Comparison of ENCODE assay signal across 2 cellular contexts in the genomic region with DNA sequence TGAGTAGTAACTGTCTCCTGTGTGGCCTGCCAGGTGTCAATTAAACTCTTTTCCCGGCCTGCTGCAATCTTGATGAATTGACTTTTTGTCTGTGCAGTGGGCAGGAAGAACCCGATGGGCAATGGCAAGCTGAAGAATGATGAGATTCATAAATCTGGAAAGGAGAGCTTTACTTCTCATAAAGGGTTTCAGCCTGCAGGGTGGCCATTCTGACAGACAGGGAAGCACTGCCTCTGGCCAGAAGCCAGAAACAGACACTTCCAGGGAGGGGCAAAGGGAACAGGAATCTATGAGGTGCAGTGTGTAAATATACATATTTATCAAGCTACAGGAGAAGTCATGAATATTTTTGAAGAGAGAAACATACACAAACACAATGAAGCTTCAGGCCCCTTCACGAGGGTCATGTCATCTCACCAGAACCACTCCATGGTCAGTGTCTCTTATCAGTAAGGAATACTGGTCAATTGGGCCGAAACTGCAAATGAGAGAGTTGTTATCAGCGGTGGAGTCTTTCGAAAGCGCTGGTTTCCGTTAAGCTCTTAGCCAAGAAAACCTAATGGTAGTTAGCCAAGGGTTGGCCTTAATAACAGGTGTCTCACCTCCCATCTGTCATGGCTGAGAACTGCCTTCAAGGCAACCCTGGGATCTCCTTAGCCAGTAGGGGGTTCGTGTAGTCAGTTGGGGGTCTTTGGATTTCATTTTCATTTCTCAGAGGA.
TF ChIP-seq lines count a peak whose summit lies in the region.

No MANE protein-coding gene starts in this region.

TF ChIP-seq in SK-N-SH, 30 proteins besides CTCF, POLR2A, EP300 and RAD21 (continued from another document):
- TF ChIP-seq, protein P1, sequence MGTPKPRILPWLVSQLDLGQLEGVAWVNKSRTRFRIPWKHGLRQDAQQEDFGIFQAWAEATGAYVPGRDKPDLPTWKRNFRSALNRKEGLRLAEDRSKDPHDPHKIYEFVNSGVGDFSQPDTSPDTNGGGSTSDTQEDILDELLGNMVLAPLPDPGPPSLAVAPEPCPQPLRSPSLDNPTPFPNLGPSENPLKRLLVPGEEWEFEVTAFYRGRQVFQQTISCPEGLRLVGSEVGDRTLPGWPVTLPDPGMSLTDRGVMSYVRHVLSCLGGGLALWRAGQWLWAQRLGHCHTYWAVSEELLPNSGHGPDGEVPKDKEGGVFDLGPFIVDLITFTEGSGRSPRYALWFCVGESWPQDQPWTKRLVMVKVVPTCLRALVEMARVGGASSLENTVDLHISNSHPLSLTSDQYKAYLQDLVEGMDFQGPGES (IDR thresholded peaks at IDR 0.05; ENCODE audit: low read depth, low read length) = no peak
- TF ChIP-seq MAX (IDR thresholded peaks at IDR 0.05; ENCODE audit: low read depth) = no peak
- TF ChIP-seq TAF1 (IDR thresholded peaks at IDR 0.05; ENCODE audit: borderline replicate concordance, low read depth, low read length) = no peak
- TF ChIP-seq GATA2 (CRISPR knock-in tag; IDR thresholded peaks at IDR 0.05) = no peak
- TF ChIP-seq FOXJ3 (CRISPR knock-in tag; IDR thresholded peaks at IDR 0.05) = no peak
- TF ChIP-seq YY1 (IDR thresholded peaks at IDR 0.05; ENCODE audit: low read depth) = no peak
- TF ChIP-seq ZBTB33 (IDR thresholded peaks at IDR 0.05; ENCODE audit: borderline replicate concordance, low read depth) = no peak
- no peak for TF ChIP-seq USF2 (IDR thresholded peaks at IDR 0.05; ENCODE audit: borderline replicate concordance, low read depth, low read length)
- TF ChIP-seq, protein P2, sequence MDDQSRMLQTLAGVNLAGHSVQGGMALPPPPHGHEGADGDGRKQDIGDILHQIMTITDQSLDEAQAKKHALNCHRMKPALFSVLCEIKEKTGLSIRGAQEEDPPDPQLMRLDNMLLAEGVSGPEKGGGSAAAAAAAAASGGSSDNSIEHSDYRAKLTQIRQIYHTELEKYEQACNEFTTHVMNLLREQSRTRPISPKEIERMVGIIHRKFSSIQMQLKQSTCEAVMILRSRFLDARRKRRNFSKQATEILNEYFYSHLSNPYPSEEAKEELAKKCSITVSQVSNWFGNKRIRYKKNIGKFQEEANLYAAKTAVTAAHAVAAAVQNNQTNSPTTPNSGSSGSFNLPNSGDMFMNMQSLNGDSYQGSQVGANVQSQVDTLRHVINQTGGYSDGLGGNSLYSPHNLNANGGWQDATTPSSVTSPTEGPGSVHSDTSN (IDR thresholded peaks at IDR 0.05) = no peak
- no peak for TF ChIP-seq MEF2A (IDR thresholded peaks at IDR 0.05; ENCODE audit: borderline replicate concordance, low read depth)
- no peak for TF ChIP-seq NRF1 (IDR thresholded peaks at IDR 0.05; ENCODE audit: low read depth, low read length)
- TF ChIP-seq POLR2AphosphoS5 (IDR thresholded peaks at IDR 0.05; ENCODE audit: low read depth, low read length) = no peak
- no peak for TF ChIP-seq FOXM1 (IDR thresholded peaks at IDR 0.05; ENCODE audit: low read depth)
- TF ChIP-seq FOSL2 (IDR thresholded peaks at IDR 0.05; ENCODE audit: borderline replicate concordance, low read depth) = no peak
- TF ChIP-seq TCF12 (IDR thresholded peaks at IDR 0.05) = no peak

TF ChIP-seq in SK-N-SH treated with all-trans-retinoic acid at 6 μM for 48 hours, 23 proteins besides CTCF, POLR2A, EP300 and RAD21 (continued from another document):
- TF ChIP-seq CREB5 (CRISPR knock-in tag; IDR thresholded peaks at IDR 0.05; ENCODE audit: low read depth) = no peak
- no peak for TF ChIP-seq CSDC2 (CRISPR knock-in tag; IDR thresholded peaks at IDR 0.05)
TF ChIP-seq in SK-N-SH treated with all-trans-retinoic acid at 6 μM for 48 hours: peak in this region for 0.
